ENCODE assay signal across 8 cellular contexts in the genomic region with DNA sequence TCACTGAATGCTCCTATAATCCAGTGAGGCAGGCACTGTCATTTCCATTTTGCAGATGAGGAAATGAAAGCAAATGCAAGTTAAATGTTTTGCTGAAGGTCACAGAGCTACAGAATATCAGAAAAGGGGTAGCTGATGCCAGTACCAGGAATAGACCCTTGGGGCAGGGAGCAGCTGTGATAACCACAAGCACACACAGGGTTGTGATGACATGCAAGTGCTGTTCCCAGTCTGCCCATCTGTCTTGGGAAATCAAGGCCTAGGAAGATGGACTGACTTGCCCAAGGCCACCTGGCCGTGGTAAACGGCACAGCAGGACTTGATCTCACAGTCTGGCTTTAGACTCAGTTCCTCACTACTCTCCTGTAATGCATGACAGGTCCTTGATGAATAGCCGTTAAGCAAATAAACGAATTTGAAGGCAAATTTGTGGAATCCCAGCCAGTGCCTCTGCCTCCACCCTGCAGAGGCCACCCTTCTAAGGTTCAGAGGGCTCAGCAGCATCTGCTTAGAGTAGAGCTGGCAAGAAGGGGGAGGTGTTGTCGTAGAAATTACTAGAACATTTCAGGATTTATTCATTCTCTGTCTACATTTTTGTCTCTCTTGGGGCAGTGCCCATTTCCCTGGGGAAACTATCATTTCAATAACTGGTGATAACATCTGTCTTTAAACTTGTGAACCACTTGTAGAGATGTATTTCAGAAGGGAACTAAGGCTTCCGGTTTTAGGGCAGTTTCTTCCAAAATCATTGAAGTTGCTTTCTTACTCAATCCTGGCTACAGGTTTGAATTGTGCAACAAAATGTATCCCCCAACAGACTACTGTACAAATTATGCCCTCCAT. TPM values are rescaled to one million over a fixed set of nuclear protein-coding genes. Genes with fewer than 3 reads are reported as not detected.
A peak's percentile ranks its signal among the peaks of the same experiment; 100 is the strongest.
DNase-seq lines count a peak whose midpoint lies in the region; ATAC-seq and TF ChIP-seq lines count a peak whose summit lies in the region.

No MANE protein-coding gene starts in this region.

- no peaks in the 10 kb centered on the region for H3K27me3 ChIP-seq in Karpas-422 (ENCODE audit: low read length)

- ATAC-seq in GM21447 (IDR thresholded peaks at IDR 0.05; ENCODE audit: unreplicated experiment) = peak; percentile 43
- ATAC-seq in activated naive CD8-positive, alpha-beta T cell treated with anti-CD3 and anti-CD28 coated beads, Interleukin-2, amount 50 U/mL, for 24 hours = peak; percentile 11

- H3K4me2 ChIP-seq in Karpas-422 (ENCODE audit: low read depth, low read length, poor library complexity, severe bottlenecking) = peak overlapping the region; percentile 73

- H3K36me3 ChIP-seq in Karpas-422 (ENCODE audit: insufficient read depth, low read length) = peaks cover 7% of the 10 kb centered on the region; the same call in 1 of the 2 replicates

- H3K9me2 ChIP-seq in Karpas-422 (replicated peaks; ENCODE audit: insufficient read depth, low read length) = no peaks in the 10 kb centered on the region

- peaks cover 16% of the 10 kb centered on the region for H3K4me1 Mint-ChIP-seq in activated naive CD8-positive, alpha-beta T cell treated with anti-CD3 and anti-CD28 coated beads, Interleukin-2, amount 50 U/mL, for 24 hours

- no peak overlapping the region for H2AFZ ChIP-seq in Karpas-422 (ENCODE audit: low read length)

- H4K20me1 ChIP-seq in Karpas-422 (ENCODE audit: insufficient read depth, low read depth, low read length) = no peaks in the 10 kb centered on the region

- DNase-seq in GM12865 (ENCODE audit: low read depth) (peak; percentile 87), Karpas-422 (peak; percentile 98), middle frontal gyrus (ENCODE audit: extremely low spot score, low spot score) (no peak), NCI-H187 (lab: John Stamatoyannopoulos, UW) (no peak), hippocampal formation (lab: John Stamatoyannopoulos, UW) (no peak)
- DNase-seq in activated naive CD8-positive, alpha-beta T cell treated with anti-CD3 and anti-CD28 coated beads, Interleukin-2, amount 50 U/mL, for 24 hours = no peak
- DNase-seq in stimulated activated CD4-positive, alpha-beta T cell treated with anti-CD3 and anti-CD28 coated beads, Interleukin-4, amount 100 ng/mL, for 24 hours = no peak

- H3K4me1 ChIP-seq in Karpas-422 (ENCODE audit: low read length) = peaks cover 65% of the 10 kb centered on the region

- no peaks in the 10 kb centered on the region for H3K79me2 ChIP-seq in Karpas-422 (ENCODE audit: low read length)

- no peak overlapping the region for H3K27ac Mint-ChIP-seq in activated naive CD8-positive, alpha-beta T cell treated with anti-CD3 and anti-CD28 coated beads, Interleukin-2, amount 50 U/mL, for 24 hours

- H3K9ac ChIP-seq in Karpas-422 (ENCODE audit: low read length) = peak overlapping the region; percentile 59

- no peaks in the 10 kb centered on the region for H3K27me3 Mint-ChIP-seq in activated naive CD8-positive, alpha-beta T cell treated with anti-CD3 and anti-CD28 coated beads, Interleukin-2, amount 50 U/mL, for 24 hours

- H3K4me3 ChIP-seq in GM12865 (ENCODE audit: low read depth, low read length) (no peak overlapping the region), Karpas-422 (ENCODE audit: low read length) (peak overlapping the region; percentile 47)

- peak; percentile 5 for TF ChIP-seq CTCF in GM12865 (IDR thresholded peaks at IDR 0.05; ENCODE audit: insufficient read depth, low read depth, low read length, missing control alignments)

- H3K36me3 Mint-ChIP-seq in activated naive CD8-positive, alpha-beta T cell treated with anti-CD3 and anti-CD28 coated beads, Interleukin-2, amount 50 U/mL, for 24 hours (ENCODE audit: low read depth) = no peaks in the 10 kb centered on the region

- peak overlapping the region; percentile 13 for H3K4me3 Mint-ChIP-seq in activated naive CD8-positive, alpha-beta T cell treated with anti-CD3 and anti-CD28 coated beads, Interleukin-2, amount 50 U/mL, for 24 hours

- H3K9me3 Mint-ChIP-seq in activated naive CD8-positive, alpha-beta T cell treated with anti-CD3 and anti-CD28 coated beads, Interleukin-2, amount 50 U/mL, for 24 hours = peaks cover 4% of the 10 kb centered on the region

- H3K9me3 ChIP-seq in Karpas-422 (ENCODE audit: low read length) = peaks cover 7% of the 10 kb centered on the region; the same call in 1 of the 2 replicates

- peak overlapping the region; percentile 97 for H3K27ac ChIP-seq in Karpas-422 (ENCODE audit: low read length)

RNA-seq across cellular contexts. Expression of a gene that starts 53.2 kb away (rescaled TPM):
- total RNA-seq in Karpas-422 (2014; rRNA removed; shearing (Covaris generic); ENCODE audit: low replicate concordance) = 28.4 and 56.8 TPM in 2 replicates

RNA-seq across cellular contexts. Expression of a gene that starts 53.2 kb away (rescaled TPM):
- 23.7 and 55.0 TPM in 2 replicates for total RNA-seq in Karpas-422 (2014; rRNA removed; shearing (Covaris generic); ENCODE audit: low replicate concordance)

Comparison
In these comparisons a context has a peak if more than half of its experiments do, and no peak if none do; other contexts are left out.
1. DNase-seq: peak in GM12865 (single experiment) and Karpas-422 (single experiment); none in activated naive CD8-positive, alpha-beta T cell treated with anti-CD3 and anti-CD28 coated beads, Interleukin-2, amount 50 U/mL, for 24 hours (single experiment), middle frontal gyrus (single experiment), NCI-H187 (0 of 2), stimulated activated CD4-positive, alpha-beta T cell treated with anti-CD3 and anti-CD28 coated beads, Interleukin-4, amount 100 ng/mL, for 24 hours (single experiment) and hippocampal formation (0 of 2).